Comparison of ENCODE assay signal across 9 cellular contexts in the genomic region with DNA sequence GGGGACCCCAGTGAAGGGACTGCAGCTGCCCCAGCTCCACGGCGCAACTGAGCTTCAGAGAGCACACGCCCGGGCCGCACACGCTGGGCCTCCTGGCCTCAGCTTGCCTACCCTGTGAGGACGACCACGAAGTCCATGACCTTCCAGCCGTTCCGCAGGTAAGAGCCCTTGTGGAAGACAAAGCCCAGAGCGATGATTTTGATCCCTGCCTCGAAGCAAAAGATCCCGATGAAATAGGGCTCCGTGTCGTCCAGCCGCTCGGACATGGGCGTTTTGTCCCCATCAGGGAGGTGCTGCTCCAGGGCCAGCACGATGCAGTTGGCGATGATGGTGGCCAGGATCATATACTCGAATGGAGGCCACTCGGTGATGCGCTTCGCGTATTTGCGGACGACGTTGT. TPM values are rescaled to one million over a fixed set of nuclear protein-coding genes. Genes with fewer than 3 reads are reported as not detected.
DNase-seq lines count a peak whose midpoint lies in the region; TF ChIP-seq lines count a peak whose summit lies in the region.
"Not testable (repeated sequence)": the region's sequence is repeated elsewhere in the genome, so short reads cannot be mapped to it uniquely, and the experiment has no call there.
"Had no signal": no experiment of that assay in that cellular context is flagged by ENCODE, and none has a peak within 500 bp of the region (broad histone marks: within the 10 kb centered on the region; RNA-seq: fewer than 3 reads in every experiment).

No MANE protein-coding gene starts in this region.

- H3K4me3 Mint-ChIP-seq in activated T-cell treated with anti-CD3 and anti-CD28 coated beads, Interleukin-2, amount 50 U/mL, for 24 hours = peak overlapping the region; percentile 6
- H3K4me3 Mint-ChIP-seq in brain (peak overlapping the region; percentile 62 to 78 (median 74)), endodermal cell (peak overlapping the region; percentile 47), neural crest cell (peak overlapping the region; percentile 71)

- H3K9me3 ChIP-seq in HUES48 (ENCODE audit: control insufficient read depth, insufficient read depth, low read length); endodermal cell (ENCODE audit: control insufficient read depth, low read length); iPS-18a (ENCODE audit: control insufficient read depth, low read depth, low read length): not testable (repeated sequence)

- not testable (repeated sequence) for H3K4me1 ChIP-seq in HUES48 (ENCODE audit: control insufficient read depth, insufficient read depth, low read length); endodermal cell (ENCODE audit: control insufficient read depth, insufficient read depth, low read length); iPS-18a (ENCODE audit: control insufficient read depth, low read depth, low read length)

- H3K27me3 ChIP-seq in HUES48 (ENCODE audit: control insufficient read depth, insufficient read depth, low read length) (peaks cover 27% of the 10 kb centered on the region), endodermal cell (ENCODE audit: control insufficient read depth, insufficient read depth, low read length, poor library complexity, severe bottlenecking) (peaks cover 31% of the 10 kb centered on the region), iPS-18a (ENCODE audit: control insufficient read depth, insufficient read depth, low read length) (peaks cover 32% of the 10 kb centered on the region)

- not testable (repeated sequence) for H3K36me3 ChIP-seq in HUES48 (ENCODE audit: control insufficient read depth, insufficient read depth, low read length); endodermal cell (ENCODE audit: control insufficient read depth, insufficient read depth, low read length); iPS-18a (ENCODE audit: control insufficient read depth, low read depth, low read length)

- DNase-seq in ELF-1 (ENCODE audit: low read depth, low spot score) (peak; percentile 4), retina (peak; percentile 19)
- DNase-seq in activated T-cell treated with anti-CD3 and anti-CD28 coated beads, Interleukin-2, amount 50 U/mL, for 24 hours; endodermal cell; neural crest cell (ENCODE audit: low read depth, low spot score): not testable (repeated sequence)

- not testable (repeated sequence) for TF ChIP-seq CTCF in brain (conservative IDR thresholded peaks at IDR 0.05); endodermal cell (conservative IDR thresholded peaks at IDR 0.05); neural crest cell (conservative IDR thresholded peaks at IDR 0.05)

- H3K27ac Mint-ChIP-seq in activated T-cell treated with anti-CD3 and anti-CD28 coated beads, Interleukin-2, amount 50 U/mL, for 24 hours; brain; endodermal cell; neural crest cell (ENCODE audit: unreplicated experiment): not testable (repeated sequence)

- H3K27me3 Mint-ChIP-seq in activated T-cell treated with anti-CD3 and anti-CD28 coated beads, Interleukin-2, amount 50 U/mL, for 24 hours = peaks cover 33% of the 10 kb centered on the region
- H3K27me3 Mint-ChIP-seq in brain (peaks cover 47% of the 10 kb centered on the region), endodermal cell (ENCODE audit: insufficient read depth) (peaks cover 40% of the 10 kb centered on the region), neural crest cell (ENCODE audit: low read depth) (peaks cover 45% of the 10 kb centered on the region)

- 29 to 37% methylated on average over 12 to 25 of the region's 28 CpGs for WGBS in endodermal cell (ENCODE audit: insufficient coverage in 1 of 2, insufficient read length in 1 of 2), 2 experiments

- not testable (repeated sequence) for H3K9me3 Mint-ChIP-seq in activated T-cell treated with anti-CD3 and anti-CD28 coated beads, Interleukin-2, amount 50 U/mL, for 24 hours; brain; endodermal cell; neural crest cell

- not testable (repeated sequence) for H3K27ac ChIP-seq in HUES48 (ENCODE audit: low read depth, low read length); endodermal cell (ENCODE audit: low read depth, low read length); iPS-18a (ENCODE audit: low read length)

- not testable (repeated sequence) for H3K4me1 Mint-ChIP-seq in activated T-cell treated with anti-CD3 and anti-CD28 coated beads, Interleukin-2, amount 50 U/mL, for 24 hours (ENCODE audit: low read depth); brain; endodermal cell; neural crest cell

- H3K4me3 ChIP-seq in HUES48 (ENCODE audit: low read depth, low read length) = peak overlapping the region; percentile 29; the same call in 1 of the 2 replicates
- H3K4me3 ChIP-seq in endodermal cell (ENCODE audit: low read length) = not testable (repeated sequence)
- H3K4me3 ChIP-seq in iPS-18a (ENCODE audit: low read length) = peak overlapping the region; percentile 40

- H3K9ac ChIP-seq in HUES48 (ENCODE audit: low read depth, low read length); endodermal cell (ENCODE audit: extremely low read depth, low read length, poor library complexity, severe bottlenecking); iPS-18a (ENCODE audit: low read length): not testable (repeated sequence)

- H3K36me3 Mint-ChIP-seq in activated T-cell treated with anti-CD3 and anti-CD28 coated beads, Interleukin-2, amount 50 U/mL, for 24 hours (ENCODE audit: low read depth); brain; endodermal cell (ENCODE audit: low read depth); neural crest cell (ENCODE audit: low read depth): not testable (repeated sequence)

RNA-seq across cellular contexts. Expression of a gene that starts 28.5 kb away (rescaled TPM):
- 0.93 TPM for polyA plus RNA-seq in brain (ENCODE audit: insufficient read depth, low read depth, low replicate concordance)
- total RNA-seq in endodermal cell = 1 to 10 TPM; 5.2 to 6.9 TPM
- 0.93 TPM for polyA plus RNA-seq in endodermal cell (2013, experiment 1 of 2)
- 1.8 TPM for polyA plus RNA-seq in endodermal cell (2013, experiment 2 of 2)
- 4.3 and 4.7 TPM in 2 replicates for total RNA-seq in neural crest cell
- polyA plus RNA-seq: CD14-positive monocyte had no signal

Comparison
In these comparisons a context has a peak if more than half of its experiments do, and no peak if none do; other contexts are left out.
1. H3K4me3 Mint-ChIP-seq: peak in every context shown above with its lines; median percentile 74 in brain; 71 in neural crest cell; 47 in endodermal cell; 6 in activated T-cell treated with anti-CD3 and anti-CD28 coated beads, Interleukin-2, amount 50 U/mL, for 24 hours.